ENCODE assay signal across 7 cellular contexts in the genomic region with DNA sequence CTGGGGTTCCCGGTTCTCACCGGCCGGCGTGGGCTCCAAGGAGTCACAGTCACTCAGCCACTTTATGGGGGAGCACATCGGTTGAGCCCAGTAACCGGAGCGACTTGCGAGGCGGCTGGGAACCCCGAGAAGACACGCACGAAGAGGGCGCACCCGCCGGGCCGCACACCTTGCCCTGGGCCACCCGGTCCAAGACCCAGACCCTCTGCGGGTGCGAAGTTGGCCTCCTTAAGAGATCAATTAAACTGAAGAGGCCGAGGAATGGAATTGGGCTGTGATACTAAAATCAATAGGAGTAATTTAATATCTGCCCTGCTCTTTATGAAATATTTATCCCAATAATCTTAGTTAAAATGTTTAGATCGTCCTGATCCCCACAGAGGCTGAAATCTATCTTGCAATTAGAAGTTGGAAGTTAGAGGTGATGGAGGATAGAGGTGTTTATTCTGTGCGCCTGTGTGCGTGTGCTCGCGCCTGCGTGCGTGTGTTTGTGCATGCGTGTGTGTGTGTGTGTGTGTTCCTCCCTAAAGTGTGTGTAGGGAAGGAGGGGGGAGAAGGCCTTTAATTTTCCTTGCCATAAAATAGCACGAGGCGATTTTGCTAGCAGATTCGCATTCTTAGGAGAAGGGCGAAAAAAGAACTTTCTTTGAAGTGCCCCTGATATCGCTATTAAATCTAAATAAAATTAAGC. TPM values are rescaled to one million over a fixed set of nuclear protein-coding genes. Genes with fewer than 3 reads are reported as not detected.
A peak's percentile ranks its signal among the peaks of the same experiment; 100 is the strongest.
DNase-seq lines count a peak whose midpoint lies in the region; ATAC-seq, FAIRE-seq and TF ChIP-seq lines count a peak whose summit lies in the region.

No MANE protein-coding gene starts in this region.

- no peaks in the 10 kb centered on the region for H3K9me3 Mint-ChIP-seq in activated naive CD8-positive, alpha-beta T cell treated with anti-CD3 and anti-CD28 coated beads, Interleukin-2, amount 10 ng/mL, durations not matched to agents 7 days and 5 days

- peaks cover 9% of the 10 kb centered on the region for H3K4me1 Mint-ChIP-seq in activated naive CD8-positive, alpha-beta T cell treated with anti-CD3 and anti-CD28 coated beads, Interleukin-2, amount 10 ng/mL, durations not matched to agents 7 days and 5 days

- H3K4me1 ChIP-seq in HUES48 (ENCODE audit: control insufficient read depth, insufficient read depth, low read length) (peaks cover 23% of the 10 kb centered on the region), iPS-18a (ENCODE audit: control insufficient read depth, low read depth, low read length) (peaks cover 7% of the 10 kb centered on the region), spleen (peaks cover 12 to 55% (median 35%) of the 10 kb centered on the region in 6 donors)

- H3K36me3 ChIP-seq in HUES48 (ENCODE audit: control insufficient read depth, insufficient read depth, low read length): no peaks in the 10 kb centered on the region
- no peaks in the 10 kb centered on the region for H3K36me3 ChIP-seq in iPS-18a (ENCODE audit: control insufficient read depth, low read depth, low read length)
- no peaks in the 10 kb centered on the region for H3K36me3 ChIP-seq in spleen

- TF ChIP-seq POLR2A in spleen (IDR thresholded peaks at IDR 0.05) (no peak), GM12891 (IDR thresholded peaks at IDR 0.05; ENCODE audit: low read depth, low read length) (no peak)

- H3K9ac ChIP-seq in HUES48 (ENCODE audit: low read depth, low read length): peak overlapping the region; percentile 39; the same call in 1 of the 2 replicates
- peak overlapping the region; percentile 54 for H3K9ac ChIP-seq in iPS-18a (ENCODE audit: low read length)

- no peak for ATAC-seq in activated naive CD8-positive, alpha-beta T cell treated with anti-CD3 and anti-CD28 coated beads, Interleukin-2, amount 10 ng/mL, durations not matched to agents 7 days and 5 days (ENCODE audit: low read depth)
- no peak for ATAC-seq in HG03095 (IDR thresholded peaks at IDR 0.05; ENCODE audit: unreplicated experiment)

- WGBS in spleen, 5 donors: 26 to 29% (median 27%) methylated on average over 31 to 33 of the region's 33 CpGs

- POLR2A ChIA-PET in activated naive CD8-positive, alpha-beta T cell treated with anti-CD3 and anti-CD28 coated beads, Interleukin-2, amount 10 ng/mL, durations not matched to agents 7 days and 5 days (lab: Charles Lee): no interaction called here

- H3K4me3 ChIP-seq in HUES48 (ENCODE audit: low read depth, low read length) (peak overlapping the region; percentile 68), iPS-18a (ENCODE audit: low read length) (peak overlapping the region; percentile 66), spleen (peak overlapping the region; percentile 55 to 92 (median 82))

- H3K27me3 ChIP-seq in HUES48 (ENCODE audit: control insufficient read depth, insufficient read depth, low read length): peaks cover 71% of the 10 kb centered on the region
- H3K27me3 ChIP-seq in iPS-18a (ENCODE audit: control insufficient read depth, insufficient read depth, low read length): peaks cover 66% of the 10 kb centered on the region
- peaks cover 0 to 79% (median 35%) of the 10 kb centered on the region in 7 donors for H3K27me3 ChIP-seq in spleen (replicated peaks in 1 of 7)

- intact Hi-C loops in spleen (cut with DNase I; ENCODE audit: low total_unique reads): loop anchor here (5.0 to 10.0 kb wide), 2 partner anchors 398 to 1045 kb away; no protein-coding TSS in a partner anchor

- H3K36me3 Mint-ChIP-seq in activated naive CD8-positive, alpha-beta T cell treated with anti-CD3 and anti-CD28 coated beads, Interleukin-2, amount 10 ng/mL, durations not matched to agents 7 days and 5 days: no peaks in the 10 kb centered on the region

- H3K4me3 Mint-ChIP-seq in activated naive CD8-positive, alpha-beta T cell treated with anti-CD3 and anti-CD28 coated beads, Interleukin-2, amount 10 ng/mL, durations not matched to agents 7 days and 5 days: peak overlapping the region; percentile 79

- H3K27ac ChIP-seq in HUES48 (ENCODE audit: low read depth, low read length) (no peak overlapping the region), iPS-18a (ENCODE audit: low read length) (no peak overlapping the region), spleen (peak overlapping the region in 1 of 8 donors; percentile 63)

- FAIRE-seq in GM12891 (lab: Jason Lieb, UNC): no peak

- TF ChIP-seq CTCF in spleen (IDR thresholded peaks at IDR 0.05 in 8 of 11, conservative IDR thresholded peaks at IDR 0.05 in 3 of 11): no peak

- peaks cover 25% of the 10 kb centered on the region for H3K27me3 Mint-ChIP-seq in activated naive CD8-positive, alpha-beta T cell treated with anti-CD3 and anti-CD28 coated beads, Interleukin-2, amount 10 ng/mL, durations not matched to agents 7 days and 5 days

- no peak overlapping the region for H3K27ac Mint-ChIP-seq in activated naive CD8-positive, alpha-beta T cell treated with anti-CD3 and anti-CD28 coated beads, Interleukin-2, amount 10 ng/mL, durations not matched to agents 7 days and 5 days

- DNase-seq in activated naive CD8-positive, alpha-beta T cell treated with anti-CD3 and anti-CD28 coated beads, Interleukin-2, amount 10 ng/mL, durations not matched to agents 7 days and 5 days: no peak
- DNase-seq in spleen: no peak
- no peak for DNase-seq in CD1c-positive myeloid dendritic cell (ENCODE audit: extremely low spot score)
- DNase-seq in GM12891 (ENCODE audit: insufficient read length, low spot score): no peak

- H3K9me3 ChIP-seq in HUES48 (ENCODE audit: control insufficient read depth, insufficient read depth, low read length) (no peaks in the 10 kb centered on the region), iPS-18a (ENCODE audit: control insufficient read depth, low read depth, low read length) (no peaks in the 10 kb centered on the region), spleen (no peaks in the 10 kb centered on the region)

TF ChIP-seq in GM12891, 5 proteins besides CTCF, POLR2A, EP300 and RAD21:
- TF ChIP-seq PAX5 (IDR thresholded peaks at IDR 0.05; ENCODE audit: insufficient read depth, low read length, severe bottlenecking): no peak
- no peak for TF ChIP-seq SPI1 (IDR thresholded peaks at IDR 0.05; ENCODE audit: low read depth, low read length)
- TF ChIP-seq POU2F2 (IDR thresholded peaks at IDR 0.05; ENCODE audit: low read depth, low read length): no peak
- no peak for TF ChIP-seq TAF1 (IDR thresholded peaks at IDR 0.05; ENCODE audit: low read depth, low read length)
- TF ChIP-seq POLR2AphosphoS5 (IDR thresholded peaks at IDR 0.05; ENCODE audit: low read depth, low read length): no peak
TF ChIP-seq in GM12891: peak in this region for 0.

RNA-seq across cellular contexts. Expression of gene MN1, which starts 1.0 kb away (rescaled TPM):
- under 1 TPM; 0.28 to 0.30 TPM for total RNA-seq in activated naive CD8-positive, alpha-beta T cell treated with anti-CD3 and anti-CD28 coated beads, Interleukin-2, amount 10 ng/mL, durations not matched to agents 7 days and 5 days
- total RNA-seq in spleen: 1 to 10 TPM in 1 of 7 donors, under 1 TPM in 6; 0.54 to 1.5 (median 0.76) TPM
- polyA plus RNA-seq in spleen: under 1 TPM; 0.15 to 0.51 (median 0.33) TPM
- 0.18 TPM for polyA plus RNA-seq in GM12891 (2012; ENCODE audit: low read depth, missing spikeins)
